31 cellular contexts compared by ENCODE assay signal in genomic region chr17:50579399-50579798, GRCh38. TPM values are rescaled to one million over a fixed set of nuclear protein-coding genes. Genes with fewer than 3 reads are reported as not detected.
"Had no signal": no experiment of that assay in that cellular context is flagged by ENCODE, and none has a peak within 500 bp of the region (broad histone marks: within the 10 kb centered on the region; RNA-seq: fewer than 3 reads in every experiment).

No MANE protein-coding gene starts in this region.

- DNase-seq: colonic mucosa; cortex of kidney; effector CD8-positive, alpha-beta T cell; effector memory CD8-positive, alpha-beta T cell; endodermal cell; erythroblast; esophagus squamous epithelium; foreskin fibroblast; foreskin melanocyte; gastrocnemius medialis; glutamatergic neuron; head of caudate nucleus; heart right ventricle; hippocampal formation; left cardiac atrium; left lung; left ventricle myocardium superior; lower lobe of right lung; mesenchymal stem cell; mucosa of descending colon had no signal

- H3K4me1 ChIP-seq: colonic mucosa, esophagus squamous epithelium, left lung, lower lobe of right lung had no signal

- H3K9me3 ChIP-seq: colonic mucosa, esophagus squamous epithelium, gastrocnemius medialis, heart right ventricle, left lung, lower lobe of right lung, mucosa of descending colon had no signal

- ATAC-seq: effector memory CD8-positive, alpha-beta T cell; esophagus mucosa; gastrocnemius medialis; heart right ventricle; left cardiac atrium; left lung; left ventricle myocardium superior; lower lobe of right lung; mucosa of descending colon had no signal

- H3K4me3 ChIP-seq: colonic mucosa, esophagus squamous epithelium, gastrocnemius medialis, heart right ventricle, left lung, lower lobe of right lung, mucosa of descending colon had no signal

- H3K27me3 ChIP-seq: colonic mucosa, gastrocnemius medialis had no signal

- H3K27ac ChIP-seq: colonic mucosa, epithelial cell of prostate, esophagus squamous epithelium, gastrocnemius medialis, heart right ventricle, left lung, lower lobe of right lung had no signal

- FAIRE-seq: endometrium, islet of Langerhans, keratinocyte had no signal

- H3K36me3 ChIP-seq: colonic mucosa, esophagus squamous epithelium, gastrocnemius medialis, heart right ventricle, left lung, lower lobe of right lung had no signal

RNA-seq across cellular contexts. Expression of gene CACNA1G, which starts 18.9 kb away (rescaled TPM):
- total RNA-seq: dermis microvascular lymphatic vessel endothelial cell, glomerular endothelial cell, kidney epithelial cell, lung microvascular endothelial cell had no signal

RNA-seq across cellular contexts. Expression of gene EPN3, which starts 46.9 kb away (rescaled TPM):
- total RNA-seq: gastrocnemius medialis, lung microvascular endothelial cell, mesenteric fat pad, myocyte had no signal
